In genomic region chr6:116482780-116483179, GRCh38 we compare ENCODE assay signal across 2 cellular contexts.
TF ChIP-seq lines count a peak whose summit lies in the region.

No MANE protein-coding gene starts in this region.

TF ChIP-seq in HepG2, 621 proteins besides CTCF, POLR2A, EP300 and RAD21:
- TF ChIP-seq MAFK (conservative IDR thresholded peaks at IDR 0.05 in 1 of 2, IDR thresholded peaks at IDR 0.05 in 1 of 2; ENCODE audit: low read length in 2 of 2), result peak; percentile 76 to 85
- peak; percentile 84 for TF ChIP-seq MAFF (IDR thresholded peaks at IDR 0.05; ENCODE audit: low read depth, low read length)
- TF ChIP-seq BCL3 (CRISPR knock-in tag; IDR thresholded peaks at IDR 0.05), result no peak

TF ChIP-seq in SK-N-SH, 30 proteins besides CTCF, POLR2A, EP300 and RAD21:
- TF ChIP-seq MEF2A (IDR thresholded peaks at IDR 0.05; ENCODE audit: borderline replicate concordance, low read depth), result no peak
- TF ChIP-seq SMC3 (IDR thresholded peaks at IDR 0.05; ENCODE audit: low read depth, low read length), result no peak
- no peak for TF ChIP-seq YY1 (IDR thresholded peaks at IDR 0.05; ENCODE audit: low read depth)
- no peak for TF ChIP-seq USF1 (IDR thresholded peaks at IDR 0.05; ENCODE audit: borderline replicate concordance, low read depth)
- no peak for TF ChIP-seq NFIC (IDR thresholded peaks at IDR 0.05; ENCODE audit: borderline replicate concordance)
- TF ChIP-seq ELF1 (IDR thresholded peaks at IDR 0.05), result no peak
- no peak for TF ChIP-seq RXRA (IDR thresholded peaks at IDR 0.05; ENCODE audit: borderline replicate concordance, low read depth)
- no peak for TF ChIP-seq FOSL2 (IDR thresholded peaks at IDR 0.05; ENCODE audit: borderline replicate concordance, low read depth)
- no peak for TF ChIP-seq CHD2 (IDR thresholded peaks at IDR 0.05; ENCODE audit: low read length, partially characterized antibody)
